Comparison of ENCODE assay signal across 8 cellular contexts in genomic region chrX:11787564-11787963, GRCh38. TPM values are rescaled to one million over a fixed set of nuclear protein-coding genes. Genes with fewer than 3 reads are reported as not detected.
DNase-seq lines count a peak whose midpoint lies in the region; ATAC-seq, FAIRE-seq and TF ChIP-seq lines count a peak whose summit lies in the region.

No MANE protein-coding gene starts in this region.

- intact Hi-C loops in endothelial cell of umbilical vein (cut with micrococcal nuclease) (loop anchor here (1.0 to 10.0 kb wide), 2 partner anchors 121 to 237 kb away; no protein-coding TSS in a partner anchor), vagina (cut with DNase I) (no loop called here)

- H3K36me3 Mint-ChIP-seq in naive B cell, result no peaks in the 10 kb centered on the region

- H3K4me1 ChIP-seq in endothelial cell of umbilical vein (ENCODE audit: control insufficient read depth, extremely low read depth, insufficient read depth, low read length) (no peaks in the 10 kb centered on the region), vagina (no peaks in the 10 kb centered on the region)

- peak overlapping the region in 1 of 6 donors; percentile 50 for H3K27ac Mint-ChIP-seq in naive B cell

- FAIRE-seq in endothelial cell of umbilical vein (lab: Jason Lieb, UNC), result peak; percentile 81

- TF ChIP-seq POLR2A in endothelial cell of umbilical vein (IDR thresholded peaks at IDR 0.05; ENCODE audit: low read depth, low read length), result no peak
- no peak for TF ChIP-seq POLR2A in vagina (IDR thresholded peaks at IDR 0.05)

- H3K27ac ChIP-seq in endothelial cell of umbilical vein (ENCODE audit: insufficient read depth, low read depth, low read length) (no peak overlapping the region), vagina (no peak overlapping the region)

- H3K36me3 ChIP-seq in endothelial cell of umbilical vein (ENCODE audit: control insufficient read depth in 2 of 2, extremely low read depth in 1 of 2, insufficient read depth in 2 of 2, low read length in 2 of 2) (no peaks in the 10 kb centered on the region), vagina (no peaks in the 10 kb centered on the region)

- ATAC-seq in HG03432 (IDR thresholded peaks at IDR 0.05; ENCODE audit: unreplicated experiment) (peak; percentile 55), naive B cell (ENCODE audit: low read depth in 2 of 2) (peak; percentile 64 to 78), GM18519 (IDR thresholded peaks at IDR 0.05; ENCODE audit: low FRiP score, unreplicated experiment) (no peak)

- CTCF ChIA-PET in endothelial cell of umbilical vein (lab: Charles Lee), result interaction anchor here (0.6 to 1.8 kb wide), 33 partner anchors 9 to 914 kb away, joined by 3 to 23 read pairs (median 4); partner anchors contain the start of gene MSL3

- H3K27me3 Mint-ChIP-seq in naive B cell, result peaks cover 0 to 5% (median 0%) of the 10 kb centered on the region in 3 donors

- no peak overlapping the region for H3K9ac ChIP-seq in endothelial cell of umbilical vein (replicated peaks; ENCODE audit: extremely low read depth, insufficient read depth, low read length)

- H3K27me3 ChIP-seq in endothelial cell of umbilical vein (ENCODE audit: control insufficient read depth in 2 of 2, insufficient read depth in 2 of 2, low read length in 2 of 2) (no peaks in the 10 kb centered on the region), vagina (no peaks in the 10 kb centered on the region)

- POLR2A ChIA-PET in endothelial cell of umbilical vein (lab: Charles Lee), result no interaction called here

- peak overlapping the region; percentile 64 for H3K4me2 ChIP-seq in endothelial cell of umbilical vein (ENCODE audit: insufficient read depth, low read length)

- H2AFZ ChIP-seq in endothelial cell of umbilical vein (ENCODE audit: low read depth, low read length), result peak overlapping the region; percentile 34

- peaks cover 0 to 1% (median 0%) of the 10 kb centered on the region in 7 donors for H3K9me3 Mint-ChIP-seq in naive B cell

- no peaks in the 10 kb centered on the region for H4K20me1 ChIP-seq in endothelial cell of umbilical vein (replicated peaks; ENCODE audit: control insufficient read depth, extremely low read depth, insufficient read depth, low read length)

- TF ChIP-seq CTCF in endothelial cell of umbilical vein (IDR thresholded peaks at IDR 0.05; ENCODE audit: extremely low read depth in 1 of 2, insufficient read depth in 1 of 2, low read depth in 1 of 2, low read length in 2 of 2) (peak; percentile 56 to 62), vagina (IDR thresholded peaks at IDR 0.05) (peak in 1 of 3 experiments; percentile 7)

- DNase-seq in CD1c-positive myeloid dendritic cell (ENCODE audit: extremely low spot score) (peak; percentile 52), endothelial cell of umbilical vein (ENCODE audit: low read depth, low spot score) (peak; percentile 49), naive B cell (peak; percentile 46), vagina (ENCODE audit: extremely low spot score in 2 of 2) (no peak)
- DNase-seq in activated CD8-positive, alpha-beta memory T cell treated with anti-CD3 and anti-CD28 coated beads for 24 hours, result peak; percentile 89
- peak; percentile 85 for DNase-seq in stimulated activated CD8-positive, alpha-beta memory T cell treated with anti-CD3 and anti-CD28 coated beads, Interleukin-4, amount 100 ng/mL, for 48 hours

- H3K9me1 ChIP-seq in endothelial cell of umbilical vein (replicated peaks; ENCODE audit: control insufficient read depth, extremely low read depth, insufficient read depth, low read length), result no peaks in the 10 kb centered on the region

- peaks cover 0 to 21% (median 12%) of the 10 kb centered on the region in 3 donors for H3K4me1 Mint-ChIP-seq in naive B cell

- H3K9me3 ChIP-seq in endothelial cell of umbilical vein (replicated peaks; ENCODE audit: control insufficient read depth, insufficient read depth, low read length) (no peaks in the 10 kb centered on the region), vagina (no peaks in the 10 kb centered on the region)

- BruUV-seq in endothelial cell of umbilical vein (replicated peaks; lab: Mats Ljungman, UMichigan), result no TSS peak

- H3K4me3 ChIP-seq in endothelial cell of umbilical vein (replicated peaks in 1 of 3; ENCODE audit: insufficient read depth in 1 of 3, low read depth in 1 of 3, low read length in 3 of 3), result no peak overlapping the region
- H3K4me3 ChIP-seq in vagina, result peak overlapping the region in 1 of 2 donors; percentile 10

- peak overlapping the region; percentile 45 to 85 (median 62) for H3K4me3 Mint-ChIP-seq in naive B cell

- H3K79me2 ChIP-seq in endothelial cell of umbilical vein (ENCODE audit: control insufficient read depth, insufficient read depth, low read length), result no peaks in the 10 kb centered on the region

- dilution Hi-C loops in endothelial cell of umbilical vein (cut with MboI; ENCODE audit: extremely low pct_ligation_motif_present, low sequenced_read_pairs), result no loop called here

TF ChIP-seq in endothelial cell of umbilical vein, 7 proteins besides CTCF, POLR2A, EP300 and RAD21:
- TF ChIP-seq JUN (IDR thresholded peaks at IDR 0.05; ENCODE audit: borderline replicate concordance, insufficient read depth, insufficient read length, low read depth) (no peak), MYC (IDR thresholded peaks at IDR 0.05; ENCODE audit: low read depth, low read length) (no peak), FOS (IDR thresholded peaks at IDR 0.05; ENCODE audit: borderline replicate concordance, insufficient read depth, low read length) (no peak), POLR2AphosphoS5 (IDR thresholded peaks at IDR 0.05; ENCODE audit: insufficient read depth, low read depth, low read length) (no peak), EZH2 (IDR thresholded peaks at IDR 0.05; ENCODE audit: borderline replicate concordance, low read depth, low read length, severe bottlenecking) (no peak), MAX (IDR thresholded peaks at IDR 0.05; ENCODE audit: insufficient read depth, insufficient read length) (no peak), GATA2 (IDR thresholded peaks at IDR 0.05; ENCODE audit: insufficient read depth, insufficient read length, low read depth, low read length) (no peak)

RNA-seq across cellular contexts. Expression of gene MSL3, which starts 29.5 kb away (rescaled TPM):
- 52.6 and 54.2 TPM in 2 replicates for total RNA-seq in endothelial cell of umbilical vein
- 49.6 and 58.7 TPM in 2 replicates for polyA plus RNA-seq in endothelial cell of umbilical vein
- polyA plus RNA-seq in endothelial cell of umbilical vein (2011; cell fraction: cytosol; rRNA removed), result 37.8 and 38.8 TPM in 2 replicates
- 198 and 242 TPM in 2 replicates for polyA plus RNA-seq in endothelial cell of umbilical vein (2011; cell fraction: nucleus; rRNA removed)
- polyA plus RNA-seq in endothelial cell of umbilical vein (2012), result 56.6 and 67.1 TPM in 2 replicates
- polyA minus RNA-seq in endothelial cell of umbilical vein, result 59.1 and 69.8 TPM in 2 replicates
- 21.1 TPM for polyA minus RNA-seq in endothelial cell of umbilical vein (2011; cell fraction: cytosol; rRNA and poly(A)+ RNA removed)
- 87.1 and 105 TPM in 2 replicates for polyA minus RNA-seq in endothelial cell of umbilical vein (2011; cell fraction: nucleus; rRNA and poly(A)+ RNA removed)
- 10 to 100 TPM; 42.5 to 92.1 (median 79.3) TPM for polyA plus RNA-seq in naive B cell (ENCODE audit: low read depth in 6 of 6)
- total RNA-seq in vagina, result 25.5 TPM

Comparison
In these comparisons a context has a peak if more than half of its experiments do, and no peak if none do; other contexts are left out.
1. DNase-seq: peak in CD1c-positive myeloid dendritic cell (single experiment), activated CD8-positive, alpha-beta memory T cell treated with anti-CD3 and anti-CD28 coated beads for 24 hours (single experiment), endothelial cell of umbilical vein (single experiment), naive B cell (single experiment) and stimulated activated CD8-positive, alpha-beta memory T cell treated with anti-CD3 and anti-CD28 coated beads, Interleukin-4, amount 100 ng/mL, for 48 hours (single experiment); none in vagina (0 of 2).